15 cellular contexts compared by ENCODE assay signal in genomic region chr10:93337309-93337721, GRCh38.
"Had no signal": no experiment of that assay in that cellular context is flagged by ENCODE, and none has a peak within 500 bp of the region (broad histone marks: within the 10 kb centered on the region; RNA-seq: fewer than 3 reads in every experiment).

No MANE protein-coding gene starts in this region.

- H3K9me3 Mint-ChIP-seq: activated CD4-positive, alpha-beta memory T cell treated with anti-CD3 and anti-CD28 coated beads, Interleukin-2, amount 10 ng/mL, durations not matched to agents 7 days and 5 days; activated naive CD4-positive, alpha-beta T cell treated with anti-CD3 and anti-CD28 coated beads, Interleukin-2, amount 50 U/mL, for 24 hours; activated T-cell treated with anti-CD3 and anti-CD28 coated beads, Interleukin-2, amount 50 U/mL, for 4 hours; stimulated activated naive CD8-positive, alpha-beta T cell treated with anti-CD3 and anti-CD28 coated beads, Interleukin-15, Interleukin-2, amounts not matched to agents 100 ng/mL and 50 ng/mL, for 24 hours; WTC11 had no signal

- H3K27ac Mint-ChIP-seq: activated CD4-positive, alpha-beta memory T cell treated with anti-CD3 and anti-CD28 coated beads, Interleukin-2, amount 10 ng/mL, durations not matched to agents 7 days and 5 days; activated naive CD4-positive, alpha-beta T cell treated with anti-CD3 and anti-CD28 coated beads, Interleukin-2, amount 50 U/mL, for 24 hours; nephron progenitor cell; stimulated activated naive CD8-positive, alpha-beta T cell treated with anti-CD3 and anti-CD28 coated beads, Interleukin-15, Interleukin-2, amounts not matched to agents 100 ng/mL and 50 ng/mL, for 24 hours; T-helper 17 cell; WTC11 had no signal

- FAIRE-seq: colon had no signal

- DNase-seq: activated CD4-positive, alpha-beta memory T cell treated with anti-CD3 and anti-CD28 coated beads, Interleukin-2, amount 10 ng/mL, durations not matched to agents 7 days and 5 days; activated CD4-positive, alpha-beta T cell treated with anti-CD3 and anti-CD28 coated beads for 4 hours; activated effector memory CD4-positive, alpha-beta T cell treated with anti-CD3 and anti-CD28 coated beads, Interleukin-2, amount 50 U/mL, for 16 hours; activated T-cell treated with anti-CD3 and anti-CD28 coated beads, Interleukin-2, amount 50 U/mL, for 4 hours; adrenal gland; foreskin melanocyte; kidney glomerular epithelial cell; nephron progenitor cell; occipital lobe; T-helper 17 cell; upper lobe of left lung had no signal

- H3K4me3 Mint-ChIP-seq: activated CD4-positive, alpha-beta memory T cell treated with anti-CD3 and anti-CD28 coated beads, Interleukin-2, amount 10 ng/mL, durations not matched to agents 7 days and 5 days; activated naive CD4-positive, alpha-beta T cell treated with anti-CD3 and anti-CD28 coated beads, Interleukin-2, amount 50 U/mL, for 24 hours; activated T-cell treated with anti-CD3 and anti-CD28 coated beads, Interleukin-2, amount 50 U/mL, for 4 hours; nephron progenitor cell; stimulated activated naive CD8-positive, alpha-beta T cell treated with anti-CD3 and anti-CD28 coated beads, Interleukin-15, Interleukin-2, amounts not matched to agents 100 ng/mL and 50 ng/mL, for 24 hours; T-helper 17 cell; WTC11 had no signal

- ATAC-seq: activated T-cell treated with anti-CD3 and anti-CD28 coated beads, Interleukin-2, amount 50 U/mL, for 4 hours; T-helper 17 cell; WTC11 had no signal

- H3K27me3 Mint-ChIP-seq: activated CD4-positive, alpha-beta memory T cell treated with anti-CD3 and anti-CD28 coated beads, Interleukin-2, amount 10 ng/mL, durations not matched to agents 7 days and 5 days; stimulated activated naive CD8-positive, alpha-beta T cell treated with anti-CD3 and anti-CD28 coated beads, Interleukin-15, Interleukin-2, amounts not matched to agents 100 ng/mL and 50 ng/mL, for 24 hours had no signal

- H3K36me3 Mint-ChIP-seq: activated naive CD4-positive, alpha-beta T cell treated with anti-CD3 and anti-CD28 coated beads, Interleukin-2, amount 50 U/mL, for 24 hours; WTC11 had no signal

- H3K4me1 Mint-ChIP-seq: activated CD4-positive, alpha-beta memory T cell treated with anti-CD3 and anti-CD28 coated beads, Interleukin-2, amount 10 ng/mL, durations not matched to agents 7 days and 5 days; activated naive CD4-positive, alpha-beta T cell treated with anti-CD3 and anti-CD28 coated beads, Interleukin-2, amount 50 U/mL, for 24 hours; T-helper 17 cell had no signal
